Comparison of ENCODE assay signal across 10 cellular contexts in genomic region chr5:149464796-149465489, GRCh38.
DNase-seq lines count a peak whose midpoint lies in the region; ATAC-seq and TF ChIP-seq lines count a peak whose summit lies in the region.
"Had no signal": no experiment of that assay in that cellular context is flagged by ENCODE, and none has a peak within 500 bp of the region (broad histone marks: within the 10 kb centered on the region; RNA-seq: fewer than 3 reads in every experiment).

No MANE protein-coding gene starts in this region.

- H3K4me3 Mint-ChIP-seq in MCF 10A (ENCODE audit: unreplicated experiment) (no peak overlapping the region), nephron (no peak overlapping the region)

- H3K27me3 Mint-ChIP-seq in MCF 10A (ENCODE audit: insufficient read depth, unreplicated experiment) (no peaks in the 10 kb centered on the region), nephron (ENCODE audit: low read depth) (peaks cover 23% of the 10 kb centered on the region)

- TF ChIP-seq CTCF in breast epithelium (IDR thresholded peaks at IDR 0.05): no peak
- no peak for TF ChIP-seq CTCF in MCF 10A (IDR thresholded peaks at IDR 0.05; ENCODE audit: unreplicated experiment)
- no peak for TF ChIP-seq CTCF in nephron (IDR thresholded peaks at IDR 0.05; ENCODE audit: unreplicated experiment in 3 of 3)

- intact Hi-C loops in breast epithelium (cut with DNase I; ENCODE audit: low total_unique reads): loop anchor here (10.0 kb wide), 1 partner anchor 1160 kb away; no protein-coding TSS in a partner anchor
- intact Hi-C loops in MCF 10A (cut with micrococcal nuclease): no loop called here

- H3K9me3 Mint-ChIP-seq in MCF 10A (ENCODE audit: unreplicated experiment) (no peaks in the 10 kb centered on the region), nephron (no peaks in the 10 kb centered on the region)

- no peaks in the 10 kb centered on the region for H3K9me3 ChIP-seq in breast epithelium

- H3K27ac Mint-ChIP-seq in MCF 10A (ENCODE audit: low read depth, unreplicated experiment) (no peak overlapping the region), nephron (peak overlapping the region; percentile 44 to 81 (median 77))

- DNase-seq in breast epithelium (ENCODE audit: low spot score in 2 of 2): no peak
- no peak for DNase-seq in MCF 10A (ENCODE audit: unreplicated experiment)
- peak; percentile 38 for DNase-seq in fibroblast of gingiva (ENCODE audit: low read depth)
- DNase-seq in NCI-H146 treated with DMSO at 0.1 percent for 48 hours (lab: John Stamatoyannopoulos, UW; ENCODE audit: unreplicated experiment): no peak
- no peak for DNase-seq in NCI-H187 treated with DMSO at 0.1 percent for 48 hours (lab: John Stamatoyannopoulos, UW)
- no peak for DNase-seq in NCI-H446 treated with DMSO at 0.1 percent for 48 hours (lab: John Stamatoyannopoulos, UW)
- DNase-seq: NCI-H187, T-helper 1 cell had no signal

- TF ChIP-seq POLR2A in breast epithelium (IDR thresholded peaks at IDR 0.05): no peak

- H3K36me3 Mint-ChIP-seq in MCF 10A (ENCODE audit: insufficient read depth, unreplicated experiment) (no peaks in the 10 kb centered on the region), nephron (ENCODE audit: low read depth) (no peaks in the 10 kb centered on the region)

- CTCF ChIA-PET in MCF 10A (lab: Yijun Ruan, JAX): interaction anchor here (0.6 to 4.4 kb wide), 6 partner anchors 10 to 208 kb away, joined by 3 to 24 read pairs (median 4); no protein-coding TSS in a partner anchor

- H3K4me1 Mint-ChIP-seq in MCF 10A (ENCODE audit: insufficient read depth, unreplicated experiment) (peaks cover 5% of the 10 kb centered on the region), nephron (peaks cover 15% of the 10 kb centered on the region)

- ATAC-seq in HG02759 (IDR thresholded peaks at IDR 0.05; ENCODE audit: unreplicated experiment): no peak

- no peak overlapping the region for H3K4me3 ChIP-seq in breast epithelium

- no peaks in the 10 kb centered on the region for H3K36me3 ChIP-seq in breast epithelium

- POLR2A ChIA-PET in MCF 10A (lab: Yijun Ruan, JAX): interaction anchor here (0.8 to 30.8 kb wide), 3 partner anchors 10 to 97 kb away, joined by 4 to 1058 read pairs (median 1058); no protein-coding TSS in a partner anchor

- H3K27me3 ChIP-seq in breast epithelium: no peaks in the 10 kb centered on the region

- peak overlapping the region; percentile 12 to 61 for H3K27ac ChIP-seq in breast epithelium

- no TSS peak for BruUV-seq in MCF 10A (replicated peaks; lab: Mats Ljungman, UMichigan)

- no peaks in the 10 kb centered on the region for H3K4me1 ChIP-seq in breast epithelium
